In genomic region chr6:39821739-39822532, GRCh38 we compare ENCODE assay signal across 14 cellular contexts. TPM values are rescaled to one million over a fixed set of nuclear protein-coding genes. Genes with fewer than 3 reads are reported as not detected.
DNase-seq lines count a peak whose midpoint lies in the region; ATAC-seq and TF ChIP-seq lines count a peak whose summit lies in the region.
"Had no signal": no experiment of that assay in that cellular context is flagged by ENCODE, and none has a peak within 500 bp of the region (broad histone marks: within the 10 kb centered on the region; RNA-seq: fewer than 3 reads in every experiment).

No MANE protein-coding gene starts in this region.

- peak overlapping the region; percentile 87 to 91 for H3K27ac ChIP-seq in coronary artery
- H3K27ac ChIP-seq in rectal smooth muscle tissue (ENCODE audit: low read depth, low read length) = peak overlapping the region; percentile 75
- H3K27ac ChIP-seq: SK-N-MC had no signal

- H3K27me3 ChIP-seq in BJ (ENCODE audit: control insufficient read depth, insufficient read depth, low read length) (no peaks in the 10 kb centered on the region), rectal smooth muscle tissue (ENCODE audit: control insufficient read depth, insufficient read depth, low read length) (no peaks in the 10 kb centered on the region)

- CTCF ChIA-PET in BJ (lab: Yijun Ruan, JAX) = interaction anchor here (0.9 to 2.1 kb wide), 4 partner anchors 9 to 460 kb away, joined by 3 to 7 read pairs (median 4); no protein-coding TSS in a partner anchor

- peak; percentile 22 for ATAC-seq in left lobe of liver
- no peak for ATAC-seq in GM21619 (IDR thresholded peaks at IDR 0.05; ENCODE audit: unreplicated experiment)
- ATAC-seq in GM18868 (IDR thresholded peaks at IDR 0.05; ENCODE audit: unreplicated experiment) = no peak
- ATAC-seq: activated CD8-positive, alpha-beta T cell treated with anti-CD3 and anti-CD28 coated beads for 36 hours; K562 had no signal

- H3K4me1 ChIP-seq in rectal smooth muscle tissue (ENCODE audit: control insufficient read depth, insufficient read depth, low read length) = peaks cover 12% of the 10 kb centered on the region

- H3K9ac ChIP-seq in rectal smooth muscle tissue (ENCODE audit: low read length) = no peak overlapping the region

- H3K4me3 ChIP-seq in BJ (ENCODE audit: low read depth, low read length) = peak overlapping the region; percentile 3; the same call in 1 of the 2 replicates
- peak overlapping the region; percentile 59 for H3K4me3 ChIP-seq in coronary artery
- no peak overlapping the region for H3K4me3 ChIP-seq in rectal smooth muscle tissue (ENCODE audit: low read length)
- H3K4me3 ChIP-seq: K562, SK-N-MC had no signal

- no peak for TF ChIP-seq CTCF in BJ (IDR thresholded peaks at IDR 0.05; ENCODE audit: insufficient read depth, low read depth, low read length)
- no peak for TF ChIP-seq CTCF in coronary artery (IDR thresholded peaks at IDR 0.05)

- POLR2A ChIA-PET in BJ (lab: Charles Lee) = no interaction called here

- H3K36me3 ChIP-seq in BJ (ENCODE audit: control insufficient read depth, insufficient read depth, low read length) = no peaks in the 10 kb centered on the region
- H3K36me3 ChIP-seq in rectal smooth muscle tissue (ENCODE audit: control insufficient read depth, insufficient read depth, low read length) = no peaks in the 10 kb centered on the region

- DNase-seq in BJ (ENCODE audit: low read depth) (no peak), coronary artery (ENCODE audit: low spot score) (no peak), left lobe of liver (ENCODE audit: low spot score) (no peak), DMS114 treated with DMSO at 0.1 percent for 48 hours (lab: John Stamatoyannopoulos, UW; ENCODE audit: unreplicated experiment) (no peak), GOT3 (lab: John Stamatoyannopoulos, UW) (no peak)
- DNase-seq: activated CD8-positive, alpha-beta T cell treated with anti-CD3 and anti-CD28 coated beads for 36 hours; AML-193; glutamatergic neuron; NCI-H446 treated with DMSO at 0.1 percent for 48 hours had no signal

RNA-seq across cellular contexts. Expression of gene DAAM2, which starts 29.8 kb away (rescaled TPM):
- 39.7 and 60.6 TPM in 2 replicates for polyA plus RNA-seq in BJ (2011; rRNA removed)
- 41.7 and 42.6 TPM in 2 replicates for polyA minus RNA-seq in BJ (2011; rRNA and poly(A)+ RNA removed)
- 6.0 TPM for total RNA-seq in left lobe of liver
- total RNA-seq: activated CD8-positive, alpha-beta T cell treated with anti-CD3 and anti-CD28 coated beads for 36 hours had no signal
